8 cellular contexts compared by ENCODE assay signal in genomic region chr2:101036562-101036961, GRCh38. TPM values are rescaled to one million over a fixed set of nuclear protein-coding genes. Genes with fewer than 3 reads are reported as not detected.
DNase-seq lines count a peak whose midpoint lies in the region; ATAC-seq, FAIRE-seq and TF ChIP-seq lines count a peak whose summit lies in the region.

No MANE protein-coding gene starts in this region.

- BruUV-seq in GM12878 (replicated peaks; lab: Mats Ljungman, UMichigan) = no TSS peak

- H3K4me2 ChIP-seq in GM12878 (ENCODE audit: control insufficient read depth, insufficient read depth) (no peak overlapping the region), mesenchymal stem cell (ENCODE audit: low read length, poor library complexity, severe bottlenecking) (no peak overlapping the region)

- H3K14ac ChIP-seq in mesenchymal stem cell (ENCODE audit: low read length in 2 of 2) = no peak overlapping the region

- H3K27me3 ChIP-seq in GM12878 (replicated peaks in 1 of 2; ENCODE audit: control insufficient read depth in 2 of 2, insufficient read depth in 2 of 2, low read length in 1 of 2) (no peaks in the 10 kb centered on the region), mesenchymal stem cell (ENCODE audit: control insufficient read depth in 1 of 2, insufficient read depth in 1 of 2, low read length in 2 of 2) (no peaks in the 10 kb centered on the region)

- TF ChIP-seq POLR2A in GM12878 (IDR thresholded peaks at IDR 0.05; ENCODE audit: low read depth, low read length) = no peak

- H3K79me2 ChIP-seq in GM12878 (ENCODE audit: control insufficient read depth, insufficient read depth, low read length) = no peaks in the 10 kb centered on the region

- H3K27me3 Mint-ChIP-seq in activated CD4-positive, alpha-beta T cell treated with anti-CD3 and anti-CD28 coated beads, Interleukin-2, amount 10 ng/mL, durations not matched to agents 7 days and 5 days = no peaks in the 10 kb centered on the region

- H3K9ac ChIP-seq in GM12878 (ENCODE audit: control insufficient read depth, insufficient read depth, low read length) = no peak overlapping the region
- no peak overlapping the region for H3K9ac ChIP-seq in mesenchymal stem cell (ENCODE audit: low read length)

- H4K20me1 ChIP-seq in GM12878 (ENCODE audit: control insufficient read depth, insufficient read depth) = no peaks in the 10 kb centered on the region

- SMC1A ChIA-PET in GM12878 (lab: Charles Lee; ENCODE audit: uncharacterized antibody, unreplicated experiment) = interaction anchor here (0.7 to 3.9 kb wide), 10 partner anchors 27 to 426 kb away, joined by 3 to 29 read pairs (median 4); partner anchors contain the start of gene TBC1D8

- TF ChIP-seq CTCF in D721Med (IDR thresholded peaks at IDR 0.05; ENCODE audit: insufficient read depth, missing control alignments) = peak; percentile 46
- TF ChIP-seq CTCF in GM12878 (IDR thresholded peaks at IDR 0.05 in 2 of 3, conservative IDR thresholded peaks at IDR 0.05 in 1 of 3; ENCODE audit: control insufficient read depth in 2 of 3, extremely low read depth in 1 of 3, insufficient read depth in 1 of 3, low read depth in 3 of 3, low read length in 3 of 3) = peak; percentile 32 to 61 (median 56); a peak in 5 of 6 replicates

- H3K4me1 Mint-ChIP-seq in activated CD4-positive, alpha-beta T cell treated with anti-CD3 and anti-CD28 coated beads, Interleukin-2, amount 10 ng/mL, durations not matched to agents 7 days and 5 days = no peaks in the 10 kb centered on the region

- no peak overlapping the region for H3K4ac ChIP-seq in mesenchymal stem cell (ENCODE audit: low read depth in 1 of 2, low read length in 2 of 2)

- ATAC-seq in GM12878 = peak; percentile 65
- no peak for ATAC-seq in HG02610 (IDR thresholded peaks at IDR 0.05; ENCODE audit: unreplicated experiment)
- ATAC-seq in activated naive CD4-positive, alpha-beta T cell treated with anti-CD3 and anti-CD28 coated beads, Interleukin-2, amount 50 U/mL, for 72 hours = no peak
- no peak for ATAC-seq in GM19324 (IDR thresholded peaks at IDR 0.05; ENCODE audit: low FRiP score, unreplicated experiment)

- H2BK12ac ChIP-seq in mesenchymal stem cell (ENCODE audit: low read length in 2 of 2) = no peak overlapping the region

- H3K4me1 ChIP-seq in GM12878 (ENCODE audit: control insufficient read depth, insufficient read depth, low read length) (no peaks in the 10 kb centered on the region; the same call in 1 of the 2 replicates), mesenchymal stem cell (ENCODE audit: control insufficient read depth, insufficient read depth, low read depth, low read length) (no peaks in the 10 kb centered on the region)

- H2AFZ ChIP-seq in GM12878 (ENCODE audit: control insufficient read depth, low read depth, low read length) (no peak overlapping the region), mesenchymal stem cell (ENCODE audit: low read depth, low read length) (no peak overlapping the region)

- RAD21 ChIA-PET in GM12878 (lab: Charles Lee; ENCODE audit: unreplicated experiment) = interaction anchor here (0.7 to 2.5 kb wide), 6 partner anchors 24 to 169 kb away, joined by 3 to 29 read pairs (median 5); partner anchors contain the start of gene TBC1D8

- no peak overlapping the region for H2BK5ac ChIP-seq in mesenchymal stem cell (ENCODE audit: low read depth, low read length, poor library complexity, severe bottlenecking)

- FAIRE-seq in D721Med (lab: Jason Lieb, UNC) (no peak), GM12878 (lab: Jason Lieb, UNC) (peak; percentile 80)

- WGBS in GM12878 (ENCODE audit: insufficient coverage, insufficient replicate concordance, low lambda C conversion rate, missing lambda C conversion rate) = 37% methylated on average over 2 of the region's 2 CpGs
- 88% methylated on average over 2 of the region's 2 CpGs for WGBS in mesenchymal stem cell

- H3K9me3 ChIP-seq in GM12878 (replicated peaks; ENCODE audit: control insufficient read depth, insufficient read depth, low read length) (no peaks in the 10 kb centered on the region), mesenchymal stem cell (ENCODE audit: control insufficient read depth, low read length) (no peaks in the 10 kb centered on the region)

- POLR2A ChIA-PET in GM12878 (lab: Charles Lee) = interaction anchor here (0.6 kb wide), 1 partner anchor 86 kb away, joined by 4 read pairs; no protein-coding TSS in a partner anchor
- POLR2A ChIA-PET in activated CD4-positive, alpha-beta T cell treated with anti-CD3 and anti-CD28 coated beads, Interleukin-2, amount 10 ng/mL, durations not matched to agents 7 days and 5 days (lab: Charles Lee) = no interaction called here

- H4K91ac ChIP-seq in mesenchymal stem cell (ENCODE audit: low read length) = no peak overlapping the region

- in situ Hi-C loops in GM12878 (cut with MboI) = no loop called here

- peak; percentile 81 for TF ChIP-seq RAD21 in GM12878 (IDR thresholded peaks at IDR 0.05; ENCODE audit: insufficient read depth, low read depth, low read length)

- H3K27ac Mint-ChIP-seq in activated naive CD4-positive, alpha-beta T cell treated with anti-CD3 and anti-CD28 coated beads, Interleukin-2, amount 50 U/mL, for 72 hours = no peak overlapping the region
- no peak overlapping the region for H3K27ac Mint-ChIP-seq in activated CD4-positive, alpha-beta T cell treated with anti-CD3 and anti-CD28 coated beads, Interleukin-2, amount 10 ng/mL, durations not matched to agents 7 days and 5 days

- H3K79me1 ChIP-seq in mesenchymal stem cell (replicated peaks; ENCODE audit: low read length, poor library complexity, severe bottlenecking) = no peaks in the 10 kb centered on the region

- CTCF ChIA-PET in GM12878 (lab: Yijun Ruan, JAX) = interaction anchor here (0.7 to 4.7 kb wide), 17 partner anchors 7 to 295 kb away, joined by 3 to 46 read pairs (median 4); partner anchors contain the start of gene TBC1D8
- CTCF ChIA-PET in activated CD4-positive, alpha-beta T cell treated with anti-CD3 and anti-CD28 coated beads, Interleukin-2, amount 10 ng/mL, durations not matched to agents 7 days and 5 days (lab: Charles Lee) = no interaction called here

- intact Hi-C loops in GM12878 (cut with micrococcal nuclease; ENCODE audit: unreplicated experiment) = loop anchor here (1.0 to 5.0 kb wide), 2 partner anchors 116 to 166 kb away; no protein-coding TSS in a partner anchor

- H3K36me3 ChIP-seq in GM12878 (ENCODE audit: control insufficient read depth in 2 of 2, insufficient read depth in 2 of 2, low read length in 1 of 2) (no peaks in the 10 kb centered on the region; a peak in 3 of 4 replicates), mesenchymal stem cell (ENCODE audit: control insufficient read depth in 1 of 2, insufficient read depth in 2 of 2, low read depth in 1 of 2, low read length in 2 of 2) (peaks cover 22 to 78% of the 10 kb centered on the region in 2 experiments)

- TF ChIP-seq EP300 in GM12878 (IDR thresholded peaks at IDR 0.05; ENCODE audit: borderline replicate concordance in 1 of 2, control insufficient read depth in 1 of 2, low read depth in 2 of 2, low read length in 2 of 2) = no peak

- no peak overlapping the region for H3K23ac ChIP-seq in mesenchymal stem cell (ENCODE audit: low read length in 2 of 2)

- H2AK5ac ChIP-seq in mesenchymal stem cell (ENCODE audit: low read length, severe bottlenecking) = no peak overlapping the region

- no peak overlapping the region for H3K27ac ChIP-seq in GM12878 (ENCODE audit: control insufficient read depth, insufficient read depth)
- no peak overlapping the region for H3K27ac ChIP-seq in mesenchymal stem cell (ENCODE audit: low read length, poor library complexity, severe bottlenecking)

- DNase-seq in D721Med (ENCODE audit: insufficient read length, low spot score) = no peak
- peak; percentile 46 to 70 for DNase-seq in Kasumi-1 (lab: John Stamatoyannopoulos, UW)
- no peak for DNase-seq in GM12878 (ENCODE audit: low read depth, low spot score)
- DNase-seq in mesenchymal stem cell = peak; percentile 49
- no peak for DNase-seq in activated naive CD4-positive, alpha-beta T cell treated with anti-CD3 and anti-CD28 coated beads, Interleukin-2, amount 50 U/mL, for 72 hours (ENCODE audit: low spot score in 2 of 2)
- no peak for DNase-seq in activated CD4-positive, alpha-beta T cell treated with anti-CD3 and anti-CD28 coated beads, Interleukin-2, amount 10 ng/mL, durations not matched to agents 7 days and 5 days

- no peak overlapping the region for H3K4me3 Mint-ChIP-seq in activated CD4-positive, alpha-beta T cell treated with anti-CD3 and anti-CD28 coated beads, Interleukin-2, amount 10 ng/mL, durations not matched to agents 7 days and 5 days

- no peak overlapping the region for H3K4me3 ChIP-seq in GM12878
- no peak overlapping the region for H3K4me3 ChIP-seq in mesenchymal stem cell (ENCODE audit: insufficient read depth in 1 of 2, low read depth in 1 of 2, low read length in 2 of 2)

- H4K8ac ChIP-seq in mesenchymal stem cell (ENCODE audit: low read length) = no peak overlapping the region

- no peaks in the 10 kb centered on the region for H3K9me3 Mint-ChIP-seq in activated naive CD4-positive, alpha-beta T cell treated with anti-CD3 and anti-CD28 coated beads, Interleukin-2, amount 50 U/mL, for 72 hours
- H3K9me3 Mint-ChIP-seq in activated CD4-positive, alpha-beta T cell treated with anti-CD3 and anti-CD28 coated beads, Interleukin-2, amount 10 ng/mL, durations not matched to agents 7 days and 5 days = no peaks in the 10 kb centered on the region

- H3K36me3 Mint-ChIP-seq in activated naive CD4-positive, alpha-beta T cell treated with anti-CD3 and anti-CD28 coated beads, Interleukin-2, amount 50 U/mL, for 72 hours = no peaks in the 10 kb centered on the region
- H3K36me3 Mint-ChIP-seq in activated CD4-positive, alpha-beta T cell treated with anti-CD3 and anti-CD28 coated beads, Interleukin-2, amount 10 ng/mL, durations not matched to agents 7 days and 5 days (ENCODE audit: low read depth) = no peaks in the 10 kb centered on the region

- no peak overlapping the region for H2BK15ac ChIP-seq in mesenchymal stem cell (ENCODE audit: low read depth, poor library complexity, severe bottlenecking)

- H2BK120ac ChIP-seq in mesenchymal stem cell (ENCODE audit: low read depth, low read length) = no peak overlapping the region

- no peak overlapping the region for H3K18ac ChIP-seq in mesenchymal stem cell (ENCODE audit: low read depth in 1 of 2, low read length in 2 of 2)

RNA-seq across cellular contexts. Expression of gene RPL31, which starts 34.5 kb away (rescaled TPM):
- total RNA-seq in GM12878 (2013; cell fraction: nucleolus; rRNA removed) = 506 and 558 TPM in 2 replicates
- total RNA-seq in GM12878 (2014; rRNA removed) (1,643 and 1,672 TPM in 2 replicates), GM12878 (2014; rRNA removed; fragmentation: Illumina TruSeq; extraction: Trizol) (2,010 and 2,119 TPM in 2 replicates), GM12878 (2021) (1,730 and 1,880 TPM in 2 replicates)
- 4,017 TPM for polyA plus RNA-seq in GM12878 (2011; ENCODE audit: low read depth)
- polyA plus RNA-seq in GM12878 (2011; rRNA removed) (2,588 and 2,966 TPM in 2 replicates), GM12878 (2014; fragmentation: Illumina TruSeq; extraction: Trizol) (2,219 and 2,318 TPM in 2 replicates), GM12878 (2014; fragmentation: Nextera tagmentation; extraction: Ambion mirVana) (1,000 to 10,000 TPM; 5,836 to 8,551 TPM), GM12878 (2014; rRNA removed) (2,664 and 2,752 TPM in 2 replicates), GM12878 (2016; fragmentation: Nextera tagmentation; extraction: Ambion mirVana) (1,000 to 10,000 TPM; 2,013 to 2,197 TPM)
- 1,434 and 1,651 TPM in 2 replicates for polyA plus RNA-seq in GM12878 (2011; cell fraction: cytosol; rRNA removed)
- polyA plus RNA-seq in GM12878 (2011; cell fraction: nucleus; rRNA removed) = 583 and 722 TPM in 2 replicates
- 7,976 and 8,679 TPM in 2 replicates for polyA plus RNA-seq in GM12878 (2012)
- 294 and 425 TPM in 2 replicates for polyA minus RNA-seq in GM12878 (2011; rRNA and poly(A)+ RNA removed)
- polyA minus RNA-seq in GM12878 (2011; cell fraction: cytosol; rRNA and poly(A)+ RNA removed) = 148 and 188 TPM in 2 replicates
- polyA minus RNA-seq in GM12878 (2011; cell fraction: nucleus; rRNA and poly(A)+ RNA removed) = 104 and 147 TPM in 2 replicates
- polyA plus RNA-seq in mesenchymal stem cell (2013, experiment 1 of 2) = 1,594 TPM
- 1,456 TPM for polyA plus RNA-seq in mesenchymal stem cell (2013, experiment 2 of 2)
- total RNA-seq in activated naive CD4-positive, alpha-beta T cell treated with anti-CD3 and anti-CD28 coated beads, Interleukin-2, amount 50 U/mL, for 72 hours = 1,000 to 10,000 TPM; 1,392 to 1,582 TPM
- total RNA-seq in activated CD4-positive, alpha-beta T cell treated with anti-CD3 and anti-CD28 coated beads, Interleukin-2, amount 10 ng/mL, durations not matched to agents 7 days and 5 days = 1,000 to 10,000 TPM; 1,127 to 1,501 TPM

Comparison
In these comparisons a context has a peak if more than half of its experiments do, and no peak if none do; other contexts are left out.
1. DNase-seq: peak in Kasumi-1 (2 of 2) and mesenchymal stem cell (single experiment); none in D721Med (single experiment), GM12878 (single experiment), activated naive CD4-positive, alpha-beta T cell treated with anti-CD3 and anti-CD28 coated beads, Interleukin-2, amount 50 U/mL, for 72 hours (0 of 2) and activated CD4-positive, alpha-beta T cell treated with anti-CD3 and anti-CD28 coated beads, Interleukin-2, amount 10 ng/mL, durations not matched to agents 7 days and 5 days (single experiment).